8 cellular contexts compared by ENCODE assay signal in the genomic region with DNA sequence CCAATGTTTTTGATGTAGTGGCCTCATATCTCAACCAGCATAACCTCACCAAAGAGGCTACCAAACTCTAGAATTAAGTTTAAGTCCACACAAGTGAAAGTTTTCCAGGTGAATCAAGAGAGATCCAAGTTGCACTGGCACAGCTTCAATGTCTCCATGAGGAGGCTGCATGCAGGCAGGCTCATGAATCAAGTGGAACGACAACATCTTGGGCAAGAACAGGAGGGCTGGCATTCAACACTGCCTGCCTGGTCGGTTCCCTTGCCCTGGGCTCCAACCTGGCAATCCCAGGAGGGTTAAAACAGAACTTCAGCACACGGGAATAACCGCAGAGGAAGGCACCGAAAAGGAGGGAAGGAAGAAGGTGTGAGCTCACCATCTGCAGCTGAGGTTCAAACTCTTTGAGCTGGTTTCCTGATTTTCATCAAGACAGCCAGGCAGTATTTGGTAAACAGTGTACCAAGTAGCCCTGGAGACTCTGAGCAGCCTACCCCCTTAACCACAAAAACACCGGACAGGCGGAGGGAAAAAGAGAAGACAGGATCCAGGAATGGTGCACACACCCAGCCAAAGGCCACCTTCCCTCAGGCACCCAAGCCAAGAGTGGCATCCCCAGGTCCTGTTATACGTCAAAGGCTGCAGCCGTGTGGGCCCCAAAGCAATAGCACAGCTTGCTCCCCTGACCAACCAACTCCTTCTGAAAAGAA. TPM values are rescaled to one million over a fixed set of nuclear protein-coding genes. Genes with fewer than 3 reads are reported as not detected.
DNase-seq lines count a peak whose midpoint lies in the region; ATAC-seq and TF ChIP-seq lines count a peak whose summit lies in the region.

No MANE protein-coding gene starts in this region.

- CTCF ChIA-PET in SK-N-SH (lab: Yijun Ruan, JAX), result interaction anchor here (1.8 kb wide), 1 partner anchor 145 kb away, joined by 4 read pairs; no protein-coding TSS in a partner anchor
- CTCF ChIA-PET in activated CD4-positive, alpha-beta memory T cell treated with anti-CD3 and anti-CD28 coated beads, Interleukin-2, amount 10 ng/mL, durations not matched to agents 7 days and 5 days (lab: Charles Lee), result interaction anchor here (1.0 to 2.0 kb wide), 5 partner anchors 12 to 146 kb away, joined by 3 to 8 read pairs (median 6); no protein-coding TSS in a partner anchor

- H3F3A ChIP-seq in SK-N-SH (replicated peaks; ENCODE audit: insufficient read depth), result no peaks in the 10 kb centered on the region

- H3K9me3 ChIP-seq in SK-N-SH, result no peaks in the 10 kb centered on the region
- H3K9me3 ChIP-seq in iPS-18c (ENCODE audit: control insufficient read depth, insufficient read depth, low read length), result no peaks in the 10 kb centered on the region

- no peaks in the 10 kb centered on the region for H3K36me3 Mint-ChIP-seq in activated CD4-positive, alpha-beta memory T cell treated with anti-CD3 and anti-CD28 coated beads, Interleukin-2, amount 10 ng/mL, durations not matched to agents 7 days and 5 days (ENCODE audit: low read depth)

- H3K4me1 Mint-ChIP-seq in activated CD4-positive, alpha-beta memory T cell treated with anti-CD3 and anti-CD28 coated beads, Interleukin-2, amount 10 ng/mL, durations not matched to agents 7 days and 5 days, result peaks cover 25% of the 10 kb centered on the region
- peaks cover 42% of the 10 kb centered on the region for H3K4me1 Mint-ChIP-seq in stimulated activated naive CD8-positive, alpha-beta T cell treated with anti-CD3 and anti-CD28 coated beads, Interleukin-15, amount 100 ng/mL, for 72 hours

- no peaks in the 10 kb centered on the region for H3K27me3 ChIP-seq in SK-N-SH (ENCODE audit: insufficient read depth)

- H3K9me3 Mint-ChIP-seq in activated CD4-positive, alpha-beta memory T cell treated with anti-CD3 and anti-CD28 coated beads, Interleukin-2, amount 10 ng/mL, durations not matched to agents 7 days and 5 days, result no peaks in the 10 kb centered on the region
- H3K9me3 Mint-ChIP-seq in stimulated activated naive CD8-positive, alpha-beta T cell treated with anti-CD3 and anti-CD28 coated beads, Interleukin-15, amount 100 ng/mL, for 72 hours, result no peaks in the 10 kb centered on the region

- DNase-seq in SK-N-SH, result no peak
- no peak for DNase-seq in activated CD4-positive, alpha-beta memory T cell treated with anti-CD3 and anti-CD28 coated beads, Interleukin-2, amount 10 ng/mL, durations not matched to agents 7 days and 5 days
- DNase-seq in stimulated activated naive CD8-positive, alpha-beta T cell treated with anti-CD3 and anti-CD28 coated beads, Interleukin-15, amount 100 ng/mL, for 72 hours, result no peak
- no peak for DNase-seq in GM13976 (ENCODE audit: low spot score)

- no peak for TF ChIP-seq RAD21 in SK-N-SH (IDR thresholded peaks at IDR 0.05; ENCODE audit: low read length)

- TF ChIP-seq CTCF in SK-N-SH (IDR thresholded peaks at IDR 0.05) (no peak), GM13976 (IDR thresholded peaks at IDR 0.05; ENCODE audit: borderline replicate concordance, control extremely low read depth, extremely low read depth, insufficient read depth, missing control alignments) (no peak)

- H3K27ac Mint-ChIP-seq in activated CD4-positive, alpha-beta memory T cell treated with anti-CD3 and anti-CD28 coated beads, Interleukin-2, amount 10 ng/mL, durations not matched to agents 7 days and 5 days, result peak overlapping the region; percentile 66
- H3K27ac Mint-ChIP-seq in stimulated activated naive CD8-positive, alpha-beta T cell treated with anti-CD3 and anti-CD28 coated beads, Interleukin-15, amount 100 ng/mL, for 72 hours, result no peak overlapping the region

- peak overlapping the region; percentile 93 for H3K4me3 Mint-ChIP-seq in activated CD4-positive, alpha-beta memory T cell treated with anti-CD3 and anti-CD28 coated beads, Interleukin-2, amount 10 ng/mL, durations not matched to agents 7 days and 5 days
- H3K4me3 Mint-ChIP-seq in stimulated activated naive CD8-positive, alpha-beta T cell treated with anti-CD3 and anti-CD28 coated beads, Interleukin-15, amount 100 ng/mL, for 72 hours, result peak overlapping the region; percentile 98 to 99

- in situ Hi-C loops in GM13976 (cut with MboI; ENCODE audit: low sequenced_read_pairs, unreplicated experiment), result no loop called here

- H3K9me2 ChIP-seq in SK-N-SH, result no peaks in the 10 kb centered on the region

- peak overlapping the region; percentile 71 for H3K4me2 ChIP-seq in SK-N-SH

- H3K4me3 ChIP-seq in SK-N-SH (ENCODE audit: low read depth in 2 of 2, low read length in 1 of 2) (peak overlapping the region; percentile 60 to 66), iPS-18c (ENCODE audit: insufficient read depth, low read depth, low read length) (peak overlapping the region; percentile 77)

- H3K79me2 ChIP-seq in SK-N-SH (ENCODE audit: insufficient read depth), result peaks cover 59% of the 10 kb centered on the region

- no peak overlapping the region for H2AFZ ChIP-seq in SK-N-SH (ENCODE audit: low read depth)

- no peak for TF ChIP-seq EP300 in SK-N-SH (IDR thresholded peaks at IDR 0.05; ENCODE audit: borderline replicate concordance in 1 of 2, low read depth in 1 of 2, low read length in 1 of 2)

- H3K27ac ChIP-seq in SK-N-SH (ENCODE audit: low read depth in 2 of 2, low read length in 1 of 2), result peak overlapping the region in 1 of 2 experiments; percentile 40; a peak in 1 of 4 replicates

- POLR2A ChIA-PET in SK-N-SH (lab: Yijun Ruan, JAX), result no interaction called here
- POLR2A ChIA-PET in activated CD4-positive, alpha-beta memory T cell treated with anti-CD3 and anti-CD28 coated beads, Interleukin-2, amount 10 ng/mL, durations not matched to agents 7 days and 5 days (lab: Charles Lee), result interaction anchor here (0.8 to 4.7 kb wide), 6 partner anchors 8 to 398 kb away, joined by 3 to 32 read pairs (median 10); partner anchors contain the start of genes ARFGAP3 and POLDIP3

- peak overlapping the region; percentile 73; the same call in 1 of the 2 replicates for H3K9ac ChIP-seq in SK-N-SH

- H3K4me1 ChIP-seq in SK-N-SH (ENCODE audit: control insufficient read depth in 1 of 2, insufficient read depth in 2 of 2, low read depth in 1 of 2, low read length in 1 of 2), result peaks cover 0 to 16% of the 10 kb centered on the region in 2 experiments; a peak in 1 of 4 replicates

- no peak for ATAC-seq in SK-N-SH treated with all-trans-retinoic acid at 6 μM for 48 hours
- ATAC-seq in stimulated activated naive CD8-positive, alpha-beta T cell treated with anti-CD3 and anti-CD28 coated beads, Interleukin-15, amount 100 ng/mL, for 72 hours, result no peak
- ATAC-seq in HG03139 (IDR thresholded peaks at IDR 0.05; ENCODE audit: unreplicated experiment), result no peak
- no peak for ATAC-seq in GM19035 (IDR thresholded peaks at IDR 0.05; ENCODE audit: unreplicated experiment)

- 44% methylated on average over 6 of the region's 9 CpGs for WGBS in SK-N-SH (ENCODE audit: low lambda C conversion rate)

- peaks cover 2% of the 10 kb centered on the region for H3K27me3 Mint-ChIP-seq in activated CD4-positive, alpha-beta memory T cell treated with anti-CD3 and anti-CD28 coated beads, Interleukin-2, amount 10 ng/mL, durations not matched to agents 7 days and 5 days
- no peaks in the 10 kb centered on the region for H3K27me3 Mint-ChIP-seq in stimulated activated naive CD8-positive, alpha-beta T cell treated with anti-CD3 and anti-CD28 coated beads, Interleukin-15, amount 100 ng/mL, for 72 hours

- H4K20me1 ChIP-seq in SK-N-SH (ENCODE audit: insufficient read depth), result peaks cover 20% of the 10 kb centered on the region

- H3K36me3 ChIP-seq in SK-N-SH (replicated peaks in 1 of 2; ENCODE audit: control insufficient read depth in 1 of 2, insufficient read depth in 2 of 2, low read length in 1 of 2), result no peaks in the 10 kb centered on the region

TF ChIP-seq in SK-N-SH, 30 proteins besides CTCF, POLR2A, EP300 and RAD21 (continues in another document):
- no peak for TF ChIP-seq ELF1 (IDR thresholded peaks at IDR 0.05)
- TF ChIP-seq SMC3 (IDR thresholded peaks at IDR 0.05; ENCODE audit: low read depth, low read length), result no peak
- TF ChIP-seq, protein P1, sequence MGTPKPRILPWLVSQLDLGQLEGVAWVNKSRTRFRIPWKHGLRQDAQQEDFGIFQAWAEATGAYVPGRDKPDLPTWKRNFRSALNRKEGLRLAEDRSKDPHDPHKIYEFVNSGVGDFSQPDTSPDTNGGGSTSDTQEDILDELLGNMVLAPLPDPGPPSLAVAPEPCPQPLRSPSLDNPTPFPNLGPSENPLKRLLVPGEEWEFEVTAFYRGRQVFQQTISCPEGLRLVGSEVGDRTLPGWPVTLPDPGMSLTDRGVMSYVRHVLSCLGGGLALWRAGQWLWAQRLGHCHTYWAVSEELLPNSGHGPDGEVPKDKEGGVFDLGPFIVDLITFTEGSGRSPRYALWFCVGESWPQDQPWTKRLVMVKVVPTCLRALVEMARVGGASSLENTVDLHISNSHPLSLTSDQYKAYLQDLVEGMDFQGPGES (IDR thresholded peaks at IDR 0.05; ENCODE audit: low read depth, low read length), result no peak
- no peak for TF ChIP-seq RFX5 (IDR thresholded peaks at IDR 0.05; ENCODE audit: low read length)
- no peak for TF ChIP-seq POLR2AphosphoS5 (IDR thresholded peaks at IDR 0.05; ENCODE audit: low read depth, low read length)
- TF ChIP-seq MXI1 (IDR thresholded peaks at IDR 0.05; ENCODE audit: low read depth, low read length), result no peak

TF ChIP-seq in SK-N-SH treated with all-trans-retinoic acid at 6 μM for 48 hours, 23 proteins besides CTCF, POLR2A, EP300 and RAD21 (continues in another document):
- TF ChIP-seq, protein P2, sequence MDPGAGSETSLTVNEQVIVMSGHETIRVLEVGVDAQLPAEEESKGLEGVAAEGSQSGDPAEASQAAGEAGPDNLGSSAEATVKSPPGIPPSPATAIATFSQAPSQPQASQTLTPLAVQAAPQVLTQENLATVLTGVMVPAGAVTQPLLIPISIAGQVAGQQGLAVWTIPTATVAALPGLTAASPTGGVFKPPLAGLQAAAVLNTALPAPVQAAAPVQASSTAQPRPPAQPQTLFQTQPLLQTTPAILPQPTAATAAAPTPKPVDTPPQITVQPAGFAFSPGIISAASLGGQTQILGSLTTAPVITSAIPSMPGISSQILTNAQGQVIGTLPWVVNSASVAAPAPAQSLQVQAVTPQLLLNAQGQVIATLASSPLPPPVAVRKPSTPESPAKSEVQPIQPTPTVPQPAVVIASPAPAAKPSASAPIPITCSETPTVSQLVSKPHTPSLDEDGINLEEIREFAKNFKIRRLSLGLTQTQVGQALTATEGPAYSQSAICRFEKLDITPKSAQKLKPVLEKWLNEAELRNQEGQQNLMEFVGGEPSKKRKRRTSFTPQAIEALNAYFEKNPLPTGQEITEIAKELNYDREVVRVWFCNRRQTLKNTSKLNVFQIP (CRISPR knock-in tag; IDR thresholded peaks at IDR 0.05; ENCODE audit: borderline replicate concordance, low read depth), result no peak
- no peak for TF ChIP-seq ZNF565 (CRISPR knock-in tag; conservative IDR thresholded peaks at IDR 0.05; ENCODE audit: low read depth)

RNA-seq across cellular contexts. Expression of gene PACSIN2, which starts 1.4 kb away (rescaled TPM):
- 60.5 and 63.1 TPM in 2 replicates for polyA plus RNA-seq in SK-N-SH (2012; rRNA removed)
- polyA plus RNA-seq in SK-N-SH (2012; cell fraction: cytosol; rRNA removed), result 42.5 and 51.5 TPM in 2 replicates
- polyA plus RNA-seq in SK-N-SH (2012; cell fraction: nucleus; rRNA removed), result 53.0 and 54.4 TPM in 2 replicates
- total RNA-seq in activated CD4-positive, alpha-beta memory T cell treated with anti-CD3 and anti-CD28 coated beads, Interleukin-2, amount 10 ng/mL, durations not matched to agents 7 days and 5 days, result 10 to 100 TPM; 33.5 to 35.1 TPM
